In genomic region chr7:111835066-111835465, GRCh38 we compare ENCODE assay signal across 16 cellular contexts.
DNase-seq lines count a peak whose midpoint lies in the region; ATAC-seq, FAIRE-seq and TF ChIP-seq lines count a peak whose summit lies in the region.
"Had no signal": no experiment of that assay in that cellular context is flagged by ENCODE, and none has a peak within 500 bp of the region (broad histone marks: within the 10 kb centered on the region; RNA-seq: fewer than 3 reads in every experiment).

No MANE protein-coding gene starts in this region.

- H3K9me3 ChIP-seq in tibial artery: no peaks in the 10 kb centered on the region

- in situ Hi-C loops in G401 (cut with HindIII; ENCODE audit: low sequenced_read_pairs): no loop called here

- no peak overlapping the region for H3K27ac ChIP-seq in tibial artery

- FAIRE-seq in RCC 7860 (lab: Jason Lieb, UNC): peak; percentile 54

- no peaks in the 10 kb centered on the region for H3K27me3 ChIP-seq in tibial artery

- H3K4me1 ChIP-seq in tibial artery: no peaks in the 10 kb centered on the region

- intact Hi-C loops in tibial artery (cut with DNase I; ENCODE audit: low total_unique reads): no loop called here

- no peak overlapping the region for H3K4me3 ChIP-seq in tibial artery

- DNase-seq in G401 (ENCODE audit: low spot score) (peak; percentile 20), RCC 7860 (ENCODE audit: low spot score) (no peak), renal cortical epithelial cell (ENCODE audit: low read depth) (peak; percentile 77), NCI-H2107 treated with DMSO at 0.1 percent for 48 hours (lab: John Stamatoyannopoulos, UW; ENCODE audit: unreplicated experiment) (no peak), tibial artery (no peak)
- DNase-seq: activated naive CD4-positive, alpha-beta T cell; DND-41; effector memory CD4-positive, alpha-beta T cell; immature natural killer cell; KBM-7; nucleus accumbens; stimulated activated CD4-positive, alpha-beta T cell treated with anti-CD3 and anti-CD28 coated beads, Interleukin-4, amount 100 ng/mL, for 24 hours; substantia nigra; SW 1271 had no signal

- H3K36me3 ChIP-seq in tibial artery: peaks cover 0 to 4% (median 0%) of the 10 kb centered on the region in 3 donors

- TF ChIP-seq CTCF in tibial artery (IDR thresholded peaks at IDR 0.05): no peak

- peak; percentile 81 for ATAC-seq in esophagus mucosa
- ATAC-seq in GM21526 (IDR thresholded peaks at IDR 0.05; ENCODE audit: low FRiP score, unreplicated experiment): no peak

Comparison
In these comparisons a context has a peak if more than half of its experiments do, and no peak if none do; other contexts are left out.
1. DNase-seq: peak in G401 (single experiment) and renal cortical epithelial cell (single experiment); none in RCC 7860 (single experiment), NCI-H2107 treated with DMSO at 0.1 percent for 48 hours (single experiment) and tibial artery (0 of 2).